Comparison of ENCODE assay signal across 15 cellular contexts in the genomic region with DNA sequence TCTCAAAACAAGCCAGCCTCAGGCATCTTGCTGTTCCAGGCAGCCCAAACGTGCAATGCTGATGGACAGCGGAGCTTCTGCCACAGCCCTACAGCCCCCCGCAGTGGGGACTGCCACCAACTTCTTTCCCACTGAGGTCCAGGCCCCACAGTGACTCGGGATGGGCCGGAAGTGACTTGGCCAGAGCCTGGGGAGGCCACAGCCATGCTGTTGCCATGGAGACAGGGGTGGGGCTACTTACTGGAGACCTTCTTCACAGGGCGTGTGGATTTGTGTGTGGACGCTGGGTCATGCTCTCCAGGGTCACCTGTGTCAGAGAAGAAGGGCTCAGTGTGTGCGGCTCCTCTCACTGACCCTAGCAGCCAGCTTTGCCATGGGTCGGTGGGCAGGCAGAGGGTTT.
"Had no signal": no experiment of that assay in that cellular context is flagged by ENCODE, and none has a peak within 500 bp of the region (broad histone marks: within the 10 kb centered on the region; RNA-seq: fewer than 3 reads in every experiment).

No MANE protein-coding gene starts in this region.

- H3K4me1 ChIP-seq: breast epithelium, parathyroid adenoma, right atrium auricular region, suprapubic skin had no signal

- H2AFZ ChIP-seq: parathyroid adenoma had no signal

- FAIRE-seq: endometrium, islet of Langerhans had no signal

- ATAC-seq: foreskin keratinocyte, left ventricle myocardium superior had no signal

- H3K9me3 ChIP-seq: breast epithelium, right atrium auricular region, suprapubic skin had no signal

- DNase-seq: activated B cell treated with CpG ODN at 0.5 μM for 24 hours; activated CD4-positive, alpha-beta T cell treated with anti-CD3 and anti-CD28 coated beads, Interleukin-2, amount 10 ng/mL, durations not matched to agents 24 days and 14 days; activated naive CD8-positive, alpha-beta T cell treated with anti-CD3 and anti-CD28 coated beads, Interleukin-2, amount 10 ng/mL, durations not matched to agents 7 days and 5 days; activated T-cell treated with anti-CD3 and anti-CD28 coated beads for 4 hours; anterior cingulate cortex; foreskin keratinocyte; left ventricle myocardium superior; stimulated activated CD4-positive, alpha-beta T cell treated with anti-CD3 and anti-CD28 coated beads, Interleukin-1b, Interleukin-23, amount 100 ng/mL, for 48 hours; stimulated activated naive CD4-positive, alpha-beta T cell had no signal

- H3K27ac ChIP-seq: breast epithelium, foreskin keratinocyte, parathyroid adenoma, right atrium auricular region, suprapubic skin had no signal

- H3K4me3 ChIP-seq: breast epithelium, right atrium auricular region, suprapubic skin had no signal

- H3K27me3 ChIP-seq: breast epithelium, foreskin keratinocyte, right atrium auricular region, suprapubic skin had no signal

- H3K9ac ChIP-seq: parathyroid adenoma had no signal

- H3K36me3 ChIP-seq: breast epithelium had no signal
